In the genomic region with DNA sequence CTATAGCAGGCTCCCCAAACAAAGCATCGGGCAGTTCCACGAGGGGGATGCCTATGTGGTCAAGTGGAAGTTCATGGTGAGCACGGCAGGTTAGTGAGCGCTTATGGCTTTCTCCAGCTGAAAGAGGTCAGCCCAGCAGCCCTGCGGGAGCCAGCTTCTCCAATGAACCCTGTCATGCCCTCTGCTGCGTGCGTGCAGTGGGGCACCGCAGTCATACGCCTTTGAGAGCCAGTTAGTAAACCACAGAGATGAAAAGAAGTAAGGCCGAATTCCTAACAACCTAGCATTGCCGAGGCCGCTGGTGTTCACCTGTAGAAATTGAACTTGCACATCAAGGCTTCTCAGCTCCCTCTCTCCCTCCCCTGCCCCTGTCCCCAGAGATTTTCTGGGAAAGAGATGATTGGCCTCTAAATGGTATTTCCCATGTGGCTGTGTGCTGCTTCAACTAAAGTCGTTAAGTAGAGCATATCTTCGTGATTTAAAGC, we compare ENCODE assay signal across 8 cellular contexts.
DNase-seq lines count a peak whose midpoint lies in the region; ATAC-seq, FAIRE-seq and TF ChIP-seq lines count a peak whose summit lies in the region.
"Not testable (repeated sequence)": the region's sequence is repeated elsewhere in the genome, so short reads cannot be mapped to it uniquely, and the experiment has no call there.

No MANE protein-coding gene starts in this region.

- not testable (repeated sequence) for TF ChIP-seq CTCF in A673 (conservative IDR thresholded peaks at IDR 0.05; ENCODE audit: low read depth, low read length); GM12878 (IDR thresholded peaks at IDR 0.05 in 2 of 3, conservative IDR thresholded peaks at IDR 0.05 in 1 of 3; ENCODE audit: control insufficient read depth in 2 of 3, extremely low read depth in 1 of 3, insufficient read depth in 1 of 3, low read depth in 3 of 3, low read length in 3 of 3); osteoblast (IDR thresholded peaks at IDR 0.05; ENCODE audit: extremely low read depth, low read depth, low read length)

- not testable (repeated sequence) for H3K27me3 ChIP-seq in A673 (replicated peaks; ENCODE audit: insufficient read depth, low read depth, low read length, poor library complexity); GM12878 (replicated peaks in 1 of 2; ENCODE audit: control insufficient read depth in 2 of 2, insufficient read depth in 2 of 2, low read length in 1 of 2); osteoblast (ENCODE audit: insufficient read depth, low read length)

- not testable (repeated sequence) for TF ChIP-seq RAD21 in GM12878 (IDR thresholded peaks at IDR 0.05; ENCODE audit: insufficient read depth, low read depth, low read length)

- not testable (repeated sequence) for H4K20me1 ChIP-seq in GM12878 (ENCODE audit: control insufficient read depth, insufficient read depth); osteoblast (ENCODE audit: insufficient read depth, low read length)

- intact Hi-C loops in A673 (cut with micrococcal nuclease; ENCODE audit: unreplicated experiment); GM12878 (cut with micrococcal nuclease; ENCODE audit: unreplicated experiment): not testable (repeated sequence)

- not testable (repeated sequence) for H3K4me3 ChIP-seq in A673 (ENCODE audit: low read depth, low read length, poor library complexity, severe bottlenecking); osteoblast (ENCODE audit: insufficient read depth, low read length)
- H3K4me3 ChIP-seq in Jurkat, Clone E6-1 (ENCODE audit: low read length): peak overlapping the region; percentile 59
- peak overlapping the region; percentile 35 for H3K4me3 ChIP-seq in GM12878

- under 1% methylated on average over 12 of the region's 14 CpGs for WGBS in GM12878 (ENCODE audit: insufficient coverage, insufficient replicate concordance, low lambda C conversion rate, missing lambda C conversion rate)

- peaks cover 15% of the 10 kb centered on the region for H3K4me1 ChIP-seq in A673 (ENCODE audit: insufficient read depth, low read length, poor library complexity, severe bottlenecking)
- H3K4me1 ChIP-seq in GM12878 (ENCODE audit: control insufficient read depth, insufficient read depth, low read length): peaks cover 46% of the 10 kb centered on the region
- H3K4me1 ChIP-seq in osteoblast (ENCODE audit: insufficient read depth, low read length): peaks cover 13% of the 10 kb centered on the region

- DNase-seq in A673 (ENCODE audit: low spot score) (peak; percentile 18), SW480 (ENCODE audit: low spot score) (peak; percentile 20), GM12878 (ENCODE audit: low read depth, low spot score) (peak; percentile 30)
- DNase-seq in Jurkat, Clone E6-1 (ENCODE audit: low read depth, low spot score): peak; percentile 55
- DNase-seq in activated CD8-positive, alpha-beta memory T cell treated with anti-CD3 and anti-CD28 coated beads, Interleukin-2, amount 50 U/mL, for 48 hours: peak; percentile 82
- not testable (repeated sequence) for DNase-seq in osteoblast (ENCODE audit: insufficient read length, low spot score, missing footprints)

- peak overlapping the region; percentile 93 for H3K4me2 ChIP-seq in GM12878 (ENCODE audit: control insufficient read depth, insufficient read depth)
- not testable (repeated sequence) for H3K4me2 ChIP-seq in osteoblast (ENCODE audit: insufficient read depth, low read length)

- not testable (repeated sequence) for H3K9me3 ChIP-seq in A673 (ENCODE audit: low read depth, low read length, poor library complexity, severe bottlenecking); GM12878 (replicated peaks; ENCODE audit: control insufficient read depth, insufficient read depth, low read length); osteoblast (ENCODE audit: low read depth, low read length)

- H3K9ac ChIP-seq in GM12878 (ENCODE audit: control insufficient read depth, insufficient read depth, low read length): peak overlapping the region; percentile 59

- TF ChIP-seq POLR2A in GM12878 (IDR thresholded peaks at IDR 0.05; ENCODE audit: low read depth, low read length): not testable (repeated sequence)

- SMC1A ChIA-PET in GM12878 (lab: Charles Lee; ENCODE audit: uncharacterized antibody, unreplicated experiment): interaction anchor here (1.0 to 1.9 kb wide), 3 partner anchors 23 to 270 kb away, joined by 3 to 7 read pairs (median 3); no protein-coding TSS in a partner anchor

- in situ Hi-C loops in GM12878 (cut with MboI): not testable (repeated sequence)

- BruUV-seq in A673 (replicated peaks; lab: Mats Ljungman, UMichigan); GM12878 (replicated peaks; lab: Mats Ljungman, UMichigan): not testable (repeated sequence)

- POLR2A ChIA-PET in A673 (lab: Charles Lee; ENCODE audit: low non-redundant PET): not testable (repeated sequence)
- POLR2A ChIA-PET in GM12878 (lab: Charles Lee): interaction anchor here (0.5 to 0.7 kb wide), 2 partner anchors 35 to 66 kb away, joined by 3 read pairs; no protein-coding TSS in a partner anchor

- peak; percentile 1 for ATAC-seq in GM19025 (IDR thresholded peaks at IDR 0.05; ENCODE audit: low read depth, unreplicated experiment)
- peak; percentile 2 for ATAC-seq in HG02623 (IDR thresholded peaks at IDR 0.05; ENCODE audit: unreplicated experiment)
- ATAC-seq in GM12878: peak; percentile 21

- RAD21 ChIA-PET in GM12878 (lab: Charles Lee; ENCODE audit: unreplicated experiment): interaction anchor here (1.2 kb wide), 1 partner anchor 32 kb away, joined by 3 read pairs; no protein-coding TSS in a partner anchor

- not testable (repeated sequence) for H3K27ac ChIP-seq in A673 (ENCODE audit: low read depth, low read length, poor library complexity, severe bottlenecking); osteoblast (ENCODE audit: low read depth, low read length)
- peak overlapping the region; percentile 99 for H3K27ac ChIP-seq in GM12878 (ENCODE audit: control insufficient read depth, insufficient read depth)

- not testable (repeated sequence) for H3K79me2 ChIP-seq in GM12878 (ENCODE audit: control insufficient read depth, insufficient read depth, low read length); osteoblast (ENCODE audit: insufficient read depth, low read length)

- TF ChIP-seq EP300 in GM12878 (IDR thresholded peaks at IDR 0.05; ENCODE audit: borderline replicate concordance in 1 of 2, control insufficient read depth in 1 of 2, low read depth in 2 of 2, low read length in 2 of 2): not testable (repeated sequence)

- H2AFZ ChIP-seq in GM12878 (ENCODE audit: control insufficient read depth, low read depth, low read length) (peak overlapping the region; percentile 92), osteoblast (ENCODE audit: low read length) (peak overlapping the region; percentile 51)

- H3K36me3 ChIP-seq in A673 (ENCODE audit: insufficient read depth, low read length, poor library complexity, severe bottlenecking); GM12878 (ENCODE audit: control insufficient read depth in 2 of 2, insufficient read depth in 2 of 2, low read length in 1 of 2); osteoblast (ENCODE audit: insufficient read depth, low read length): not testable (repeated sequence)

- FAIRE-seq in GM12878 (lab: Jason Lieb, UNC): not testable (repeated sequence)

- CTCF ChIA-PET in A673 (lab: Charles Lee): not testable (repeated sequence)
- CTCF ChIA-PET in GM12878 (lab: Yijun Ruan, JAX): interaction anchor here (1.0 to 4.5 kb wide), 5 partner anchors 8 to 68 kb away, joined by 3 to 43 read pairs (median 4); no protein-coding TSS in a partner anchor

TF ChIP-seq in GM12878, 131 proteins besides CTCF, POLR2A, EP300 and RAD21 (continues in another document):
- TF ChIP-seq BHLHE40 (IDR thresholded peaks at IDR 0.05; ENCODE audit: borderline replicate concordance in 1 of 2, low read depth in 2 of 2, low read length in 1 of 2): peak in 1 of 2 experiments; percentile 52; a peak in 1 of 4 replicates
- TF ChIP-seq IKZF2 (IDR thresholded peaks at IDR 0.05): 0 out of 4 replicates have a peak, but pooled peaks have one; percentile 36 to 48
- peak; percentile 62 for TF ChIP-seq RUNX3 (IDR thresholded peaks at IDR 0.05; ENCODE audit: low read length)
- TF ChIP-seq PAX5 (IDR thresholded peaks at IDR 0.05; ENCODE audit: borderline replicate concordance, low read depth, low read length): peak; percentile 48; the same call in 1 of the 2 replicates
- TF ChIP-seq SMARCA5 (IDR thresholded peaks at IDR 0.05): 0 out of 2 replicates have a peak, but pooled peaks have one; percentile 35
- 0 out of 2 replicates have a peak, but pooled peaks have one; percentile 68 for TF ChIP-seq TCF12 (IDR thresholded peaks at IDR 0.05; ENCODE audit: low read depth, low read length)
- TF ChIP-seq NR2F1 (conservative IDR thresholded peaks at IDR 0.05): peak; percentile 75; the same call in 1 of the 2 replicates
- peak; percentile 45; the same call in 1 of the 2 replicates for TF ChIP-seq MTA2 (IDR thresholded peaks at IDR 0.05; ENCODE audit: low read depth)
